In genomic region chr4:27684501-27685077, GRCh38 we compare ENCODE assay signal across 8 cellular contexts.
DNase-seq lines count a peak whose midpoint lies in the region; ATAC-seq and TF ChIP-seq lines count a peak whose summit lies in the region.

No MANE protein-coding gene starts in this region.

- H4K20me1 ChIP-seq in hepatocyte (ENCODE audit: insufficient read depth, poor library complexity, severe bottlenecking): no peaks in the 10 kb centered on the region

- H3K9ac ChIP-seq in adipocyte (ENCODE audit: low read length): no peak overlapping the region

- H3K9me3 ChIP-seq in adipocyte (ENCODE audit: control insufficient read depth, low read length) (no peaks in the 10 kb centered on the region), hepatocyte (ENCODE audit: low read depth) (no peaks in the 10 kb centered on the region)

- no peak overlapping the region for H3K4me2 ChIP-seq in hepatocyte

- no peaks in the 10 kb centered on the region for H3K79me2 ChIP-seq in hepatocyte

- H3K4me1 ChIP-seq in adipocyte (ENCODE audit: control insufficient read depth, insufficient read depth, low read length) (no peaks in the 10 kb centered on the region), hepatocyte (ENCODE audit: insufficient read depth) (no peaks in the 10 kb centered on the region)

- no peak overlapping the region for H2AFZ ChIP-seq in hepatocyte

- DNase-seq in D341Med (ENCODE audit: low spot score): peak; percentile 75
- peak; percentile 22 for DNase-seq in NCI-H226
- DNase-seq in adipocyte (ENCODE audit: low read depth): peak; percentile 78
- DNase-seq in hepatocyte (ENCODE audit: low spot score): peak; percentile 88
- DNase-seq in stimulated activated naive CD8-positive, alpha-beta T cell treated with anti-CD3 and anti-CD28 coated beads, Interleukin-15, amount 100 ng/mL, for 72 hours: peak; percentile 16 to 18
- DNase-seq in HuH-7.5 (ENCODE audit: low spot score): no peak

- ATAC-seq in GM19043 (IDR thresholded peaks at IDR 0.05; ENCODE audit: low read depth, unreplicated experiment) (peak; percentile 92), HG03139 (IDR thresholded peaks at IDR 0.05; ENCODE audit: unreplicated experiment) (peak; percentile 89)
- ATAC-seq in stimulated activated naive CD8-positive, alpha-beta T cell treated with anti-CD3 and anti-CD28 coated beads, Interleukin-15, amount 100 ng/mL, for 72 hours: peak; percentile 59

- H3K27me3 Mint-ChIP-seq in stimulated activated naive CD8-positive, alpha-beta T cell treated with anti-CD3 and anti-CD28 coated beads, Interleukin-15, amount 100 ng/mL, for 72 hours: no peaks in the 10 kb centered on the region

- no peaks in the 10 kb centered on the region for H3K9me3 Mint-ChIP-seq in stimulated activated naive CD8-positive, alpha-beta T cell treated with anti-CD3 and anti-CD28 coated beads, Interleukin-15, amount 100 ng/mL, for 72 hours

- no peaks in the 10 kb centered on the region for H3K4me1 Mint-ChIP-seq in stimulated activated naive CD8-positive, alpha-beta T cell treated with anti-CD3 and anti-CD28 coated beads, Interleukin-15, amount 100 ng/mL, for 72 hours

- no peak overlapping the region for H3K4me3 Mint-ChIP-seq in stimulated activated naive CD8-positive, alpha-beta T cell treated with anti-CD3 and anti-CD28 coated beads, Interleukin-15, amount 100 ng/mL, for 72 hours

- no peak overlapping the region for H3K27ac ChIP-seq in hepatocyte

- peaks cover 6% of the 10 kb centered on the region for H3K27me3 ChIP-seq in adipocyte (replicated peaks; ENCODE audit: control insufficient read depth, insufficient read depth, low read length)
- H3K27me3 ChIP-seq in hepatocyte: no peaks in the 10 kb centered on the region

- H3K36me3 ChIP-seq in adipocyte (ENCODE audit: control insufficient read depth, insufficient read depth, low read length, severe bottlenecking): no peaks in the 10 kb centered on the region
- H3K36me3 ChIP-seq in hepatocyte (replicated peaks; ENCODE audit: insufficient read depth, low read depth): no peaks in the 10 kb centered on the region

- H3K4me3 ChIP-seq in adipocyte (ENCODE audit: low read length): no peak overlapping the region
- no peak overlapping the region for H3K4me3 ChIP-seq in hepatocyte

- H3K9me2 ChIP-seq in hepatocyte (replicated peaks; ENCODE audit: insufficient read depth): no peaks in the 10 kb centered on the region

- peak; percentile 86 for TF ChIP-seq CTCF in hepatocyte (IDR thresholded peaks at IDR 0.05; ENCODE audit: poor library complexity)

- no peak overlapping the region for H3K27ac Mint-ChIP-seq in stimulated activated naive CD8-positive, alpha-beta T cell treated with anti-CD3 and anti-CD28 coated beads, Interleukin-15, amount 100 ng/mL, for 72 hours

- 35% methylated on average over 9 of the region's 9 CpGs for WGBS in hepatocyte (ENCODE audit: low lambda C conversion rate, missing lambda C conversion rate)
